ENCODE assay signal across 1 cellular context in genomic region chr6:163750436-163751031, GRCh38.
TF ChIP-seq lines count a peak whose summit lies in the region.

No MANE protein-coding gene starts in this region.

TF ChIP-seq in GM23338, 12 proteins besides CTCF, POLR2A, EP300 and RAD21 (continued from another document):
- TF ChIP-seq, protein P1, sequence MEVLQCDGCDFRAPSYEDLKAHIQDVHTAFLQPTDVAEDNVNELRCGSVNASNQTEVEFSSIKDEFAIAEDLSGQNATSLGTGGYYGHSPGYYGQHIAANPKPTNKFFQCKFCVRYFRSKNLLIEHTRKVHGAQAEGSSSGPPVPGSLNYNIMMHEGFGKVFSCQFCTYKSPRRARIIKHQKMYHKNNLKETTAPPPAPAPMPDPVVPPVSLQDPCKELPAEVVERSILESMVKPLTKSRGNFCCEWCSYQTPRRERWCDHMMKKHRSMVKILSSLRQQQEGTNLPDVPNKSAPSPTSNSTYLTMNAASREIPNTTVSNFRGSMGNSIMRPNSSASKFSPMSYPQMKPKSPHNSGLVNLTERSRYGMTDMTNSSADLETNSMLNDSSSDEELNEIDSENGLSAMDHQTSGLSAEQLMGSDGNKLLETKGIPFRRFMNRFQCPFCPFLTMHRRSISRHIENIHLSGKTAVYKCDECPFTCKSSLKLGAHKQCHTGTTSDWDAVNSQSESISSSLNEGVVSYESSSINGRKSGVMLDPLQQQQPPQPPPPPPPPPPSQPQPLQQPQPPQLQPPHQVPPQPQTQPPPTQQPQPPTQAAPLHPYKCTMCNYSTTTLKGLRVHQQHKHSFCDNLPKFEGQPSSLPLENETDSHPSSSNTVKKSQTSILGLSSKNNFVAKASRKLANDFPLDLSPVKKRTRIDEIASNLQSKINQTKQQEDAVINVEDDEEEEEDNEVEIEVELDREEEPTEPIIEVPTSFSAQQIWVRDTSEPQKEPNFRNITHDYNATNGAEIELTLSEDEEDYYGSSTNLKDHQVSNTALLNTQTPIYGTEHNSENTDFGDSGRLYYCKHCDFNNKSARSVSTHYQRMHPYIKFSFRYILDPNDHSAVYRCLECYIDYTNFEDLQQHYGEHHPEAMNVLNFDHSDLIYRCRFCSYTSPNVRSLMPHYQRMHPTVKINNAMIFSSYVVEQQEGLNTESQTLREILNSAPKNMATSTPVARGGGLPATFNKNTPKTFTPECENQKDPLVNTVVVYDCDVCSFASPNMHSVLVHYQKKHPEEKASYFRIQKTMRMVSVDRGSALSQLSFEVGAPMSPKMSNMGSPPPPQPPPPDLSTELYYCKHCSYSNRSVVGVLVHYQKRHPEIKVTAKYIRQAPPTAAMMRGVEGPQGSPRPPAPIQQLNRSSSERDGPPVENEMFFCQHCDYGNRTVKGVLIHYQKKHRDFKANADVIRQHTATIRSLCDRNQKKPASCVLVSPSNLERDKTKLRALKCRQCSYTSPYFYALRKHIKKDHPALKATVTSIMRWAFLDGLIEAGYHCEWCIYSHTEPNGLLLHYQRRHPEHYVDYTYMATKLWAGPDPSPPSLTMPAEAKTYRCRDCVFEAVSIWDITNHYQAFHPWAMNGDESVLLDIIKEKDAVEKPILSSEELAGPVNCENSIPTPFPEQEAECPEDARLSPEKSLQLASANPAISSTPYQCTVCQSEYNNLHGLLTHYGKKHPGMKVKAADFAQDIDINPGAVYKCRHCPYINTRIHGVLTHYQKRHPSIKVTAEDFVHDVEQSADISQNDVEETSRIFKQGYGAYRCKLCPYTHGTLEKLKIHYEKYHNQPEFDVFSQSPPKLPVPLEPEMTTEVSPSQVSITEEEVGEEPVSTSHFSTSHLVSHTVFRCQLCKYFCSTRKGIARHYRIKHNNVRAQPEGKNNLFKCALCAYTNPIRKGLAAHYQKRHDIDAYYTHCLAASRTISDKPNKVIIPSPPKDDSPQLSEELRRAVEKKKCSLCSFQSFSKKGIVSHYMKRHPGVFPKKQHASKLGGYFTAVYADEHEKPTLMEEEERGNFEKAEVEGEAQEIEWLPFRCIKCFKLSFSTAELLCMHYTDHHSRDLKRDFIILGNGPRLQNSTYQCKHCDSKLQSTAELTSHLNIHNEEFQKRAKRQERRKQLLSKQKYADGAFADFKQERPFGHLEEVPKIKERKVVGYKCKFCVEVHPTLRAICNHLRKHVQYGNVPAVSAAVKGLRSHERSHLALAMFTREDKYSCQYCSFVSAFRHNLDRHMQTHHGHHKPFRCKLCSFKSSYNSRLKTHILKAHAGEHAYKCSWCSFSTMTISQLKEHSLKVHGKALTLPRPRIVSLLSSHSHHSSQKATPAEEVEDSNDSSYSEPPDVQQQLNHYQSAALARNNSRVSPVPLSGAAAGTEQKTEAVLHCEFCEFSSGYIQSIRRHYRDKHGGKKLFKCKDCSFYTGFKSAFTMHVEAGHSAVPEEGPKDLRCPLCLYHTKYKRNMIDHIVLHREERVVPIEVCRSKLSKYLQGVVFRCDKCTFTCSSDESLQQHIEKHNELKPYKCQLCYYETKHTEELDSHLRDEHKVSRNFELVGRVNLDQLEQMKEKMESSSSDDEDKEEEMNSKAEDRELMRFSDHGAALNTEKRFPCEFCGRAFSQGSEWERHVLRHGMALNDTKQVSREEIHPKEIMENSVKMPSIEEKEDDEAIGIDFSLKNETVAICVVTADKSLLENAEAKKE (CRISPR knock-in tag; IDR thresholded peaks at IDR 0.05) = no peak
- no peak for TF ChIP-seq REST (IDR thresholded peaks at IDR 0.05; ENCODE audit: unreplicated experiment)
- no peak for TF ChIP-seq JUNB (IDR thresholded peaks at IDR 0.05; ENCODE audit: unreplicated experiment)
- TF ChIP-seq STAT1 (IDR thresholded peaks at IDR 0.05; ENCODE audit: unreplicated experiment) = no peak
- TF ChIP-seq NANOG (IDR thresholded peaks at IDR 0.05; ENCODE audit: borderline replicate concordance) = no peak
- no peak for TF ChIP-seq ZNF331 (CRISPR knock-in tag; IDR thresholded peaks at IDR 0.05; ENCODE audit: low read depth)
- TF ChIP-seq CREB1 (CRISPR knock-in tag; IDR thresholded peaks at IDR 0.05; ENCODE audit: low read depth) = no peak
- TF ChIP-seq EZH2phosphoT487 (IDR thresholded peaks at IDR 0.05; ENCODE audit: unreplicated experiment) = no peak
- no peak for TF ChIP-seq POLR2AphosphoS5 (IDR thresholded peaks at IDR 0.05; ENCODE audit: low read depth)
